18 cellular contexts compared by ENCODE assay signal in the genomic region with DNA sequence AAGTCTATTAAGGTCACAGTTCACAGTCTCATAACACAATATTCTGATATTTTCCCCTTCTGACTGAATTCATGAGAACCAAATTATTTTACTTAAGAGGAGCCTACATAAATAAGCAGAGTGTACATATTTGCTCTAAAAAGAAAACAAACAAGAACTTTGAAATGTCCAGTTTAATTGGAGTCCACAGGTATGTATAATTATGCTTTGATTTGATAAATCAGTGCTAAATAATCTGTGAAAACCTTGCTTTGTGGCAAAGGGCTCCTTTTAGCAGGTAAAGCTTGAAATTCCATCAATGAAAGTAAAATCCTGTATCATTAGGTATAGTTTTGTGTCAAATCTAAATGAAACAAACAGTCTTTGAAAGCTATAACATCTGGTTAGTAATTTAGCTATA.
DNase-seq lines count a peak whose midpoint lies in the region; ATAC-seq, FAIRE-seq and TF ChIP-seq lines count a peak whose summit lies in the region.
"Had no signal": no experiment of that assay in that cellular context is flagged by ENCODE, and none has a peak within 500 bp of the region (broad histone marks: within the 10 kb centered on the region; RNA-seq: fewer than 3 reads in every experiment).

No MANE protein-coding gene starts in this region.

- H3K27ac ChIP-seq in angular gyrus (ENCODE audit: low read depth, low read length): peak overlapping the region; percentile 68
- peak overlapping the region; percentile 50 for H3K27ac ChIP-seq in cingulate gyrus (ENCODE audit: low read depth, low read length)
- no peak overlapping the region for H3K27ac ChIP-seq in pancreas
- no peak overlapping the region for H3K27ac ChIP-seq in MM.1S (ENCODE audit: low read length)

- H3K9me3 ChIP-seq in pancreas (no peaks in the 10 kb centered on the region), MM.1S (replicated peaks; ENCODE audit: insufficient read depth, low read length) (no peaks in the 10 kb centered on the region)

- no peaks in the 10 kb centered on the region for H3K9me2 ChIP-seq in MM.1S (replicated peaks; ENCODE audit: insufficient read depth, low read length)

- no peak overlapping the region for H3K9ac ChIP-seq in MM.1S (ENCODE audit: low read length)

- H4K20me1 ChIP-seq in MM.1S (ENCODE audit: insufficient read depth, low read length): no peaks in the 10 kb centered on the region

- DNase-seq in pancreas: no peak
- no peak for DNase-seq in MM.1S
- DNase-seq: C1 segment of cervical spinal cord; Calu3; CD4-positive, alpha-beta memory T cell; COR-L47; DMS53; DMS79 treated with DMSO at 0.1 percent for 48 hours; GF-D8; H7; HCEC 1CT had no signal

- intact Hi-C loops in pancreas (cut with DNase I): no loop called here

- H3K27me3 ChIP-seq in pancreas (peaks cover 0 to 4% (median 0%) of the 10 kb centered on the region in 4 donors), MM.1S (replicated peaks; ENCODE audit: insufficient read depth, low read length) (no peaks in the 10 kb centered on the region)

- H3K4me3 ChIP-seq in pancreas (no peak overlapping the region), MM.1S (ENCODE audit: low read length) (no peak overlapping the region)

- ATAC-seq in pancreas (no peak), HG03280 (IDR thresholded peaks at IDR 0.05; ENCODE audit: unreplicated experiment) (no peak), HG03108 (IDR thresholded peaks at IDR 0.05; ENCODE audit: unreplicated experiment) (no peak)

- no peak overlapping the region for H2AFZ ChIP-seq in MM.1S (ENCODE audit: low read length)

- H3K4me1 ChIP-seq in pancreas: no peaks in the 10 kb centered on the region
- no peaks in the 10 kb centered on the region for H3K4me1 ChIP-seq in MM.1S (ENCODE audit: low read length)

- H3F3A ChIP-seq in MM.1S (ENCODE audit: insufficient read depth, low read length): no peaks in the 10 kb centered on the region

- H3K36me3 ChIP-seq in pancreas: no peaks in the 10 kb centered on the region
- H3K36me3 ChIP-seq in MM.1S (replicated peaks; ENCODE audit: insufficient read depth, low read length): no peaks in the 10 kb centered on the region

- peak; percentile 39 for FAIRE-seq in pancreas (lab: Jason Lieb, UNC)
- FAIRE-seq: GM12891, GM18507, H1 had no signal

- no peak overlapping the region for H3K4me2 ChIP-seq in MM.1S (ENCODE audit: low read depth, low read length)

- H3K79me2 ChIP-seq in MM.1S (ENCODE audit: low read length): no peaks in the 10 kb centered on the region

- no peak for TF ChIP-seq CTCF in pancreas (IDR thresholded peaks at IDR 0.05)
- TF ChIP-seq CTCF in MM.1S (IDR thresholded peaks at IDR 0.05; ENCODE audit: low read length): no peak

Comparison
In these comparisons a context has a peak if more than half of its experiments do, and no peak if none do; other contexts are left out.
1. H3K27ac ChIP-seq: peak in angular gyrus (single experiment) and cingulate gyrus (single experiment); none in pancreas (0 of 4) and MM.1S (single experiment).